ENCODE assay signal across 8 cellular contexts in the genomic region with DNA sequence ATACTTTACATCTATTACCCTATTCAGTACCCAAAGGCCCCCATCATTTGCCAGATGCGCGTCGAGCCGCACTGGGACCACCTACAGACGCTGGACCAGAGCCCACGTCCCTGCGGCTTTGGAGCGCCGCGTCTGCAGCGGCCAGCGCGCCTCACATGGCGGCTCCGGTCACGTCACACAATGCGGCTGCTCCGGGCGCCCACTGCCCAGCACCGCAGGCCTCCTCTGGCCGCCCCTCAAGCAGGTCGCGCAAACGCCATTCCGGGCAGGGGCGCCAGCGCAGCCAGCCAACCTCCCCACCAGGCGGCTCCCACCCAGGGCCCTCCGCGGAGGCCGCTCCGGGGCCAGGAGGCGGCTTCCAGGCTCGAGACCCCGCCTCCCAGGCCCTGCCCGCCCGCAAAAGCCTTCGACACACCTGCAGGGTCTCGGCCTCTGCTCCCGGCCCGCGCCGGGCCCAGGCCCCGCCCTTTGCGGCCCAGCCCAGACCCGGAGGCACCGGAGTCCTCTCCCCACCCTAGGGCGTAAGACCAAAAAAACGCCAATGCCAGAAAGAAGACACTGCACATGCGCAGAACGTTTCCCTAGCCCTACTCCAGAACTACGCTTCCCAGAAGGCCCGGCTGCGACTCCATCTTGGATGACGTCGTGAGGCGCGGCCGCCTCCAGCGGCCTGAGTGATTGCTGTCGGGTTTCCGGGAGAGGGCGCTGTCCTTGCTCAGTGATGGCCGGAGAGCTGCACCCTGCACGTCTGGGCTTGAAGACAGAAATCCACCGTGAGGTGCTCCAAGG. TPM values are rescaled to one million over a fixed set of nuclear protein-coding genes. Genes with fewer than 3 reads are reported as not detected.
A peak's percentile ranks its signal among the peaks of the same experiment; 100 is the strongest.
DNase-seq lines count a peak whose midpoint lies in the region; ATAC-seq and TF ChIP-seq lines count a peak whose summit lies in the region.

A gene (minus strand): TSS at position 557 of the 789 bp plus-strand sequence. CDS start 4,925 bp downstream, outside the sequence.

- peaks cover 17% of the 10 kb centered on the region for H3K4me1 Mint-ChIP-seq in T-helper 1 cell treated with Interleukin-12 subunit alpha and Interleukin-12 subunit beta and Interleukin-4 antibody, amounts not matched to agents 30 μg/mL and 1 μg/mL, for 36 hours (ENCODE audit: low read depth)

- H3K9me3 ChIP-seq in prostate gland = no peaks in the 10 kb centered on the region

- ATAC-seq in HG02884 (IDR thresholded peaks at IDR 0.05; ENCODE audit: unreplicated experiment) (peak; percentile 92), left ventricle myocardium superior (peak; percentile 97)

- WGBS in prostate gland = under 1% methylated on average over 58 of the region's 66 CpGs
- under 1% methylated on average over 66 of the region's 66 CpGs for WGBS in urinary bladder

- H3K27ac ChIP-seq in angular gyrus (ENCODE audit: low read depth, low read length) (peak within 1 kb of the TSS; percentile 95), prostate gland (peak within 1 kb of the TSS; percentile 96 to 99), urinary bladder (ENCODE audit: low read depth) (peak within 1 kb of the TSS; percentile 97)

- peak within 1 kb of the TSS; percentile 84 for H3K4me3 Mint-ChIP-seq in T-helper 1 cell treated with Interleukin-12 subunit alpha and Interleukin-12 subunit beta and Interleukin-4 antibody, amounts not matched to agents 30 μg/mL and 1 μg/mL, for 36 hours

- H3K9me3 Mint-ChIP-seq in T-helper 1 cell treated with Interleukin-12 subunit alpha and Interleukin-12 subunit beta and Interleukin-4 antibody, amounts not matched to agents 30 μg/mL and 1 μg/mL, for 36 hours = no peaks in the 10 kb centered on the region

- in situ Hi-C loops in GM13977 (cut with MboI; ENCODE audit: low pct_unique_long_range_greater_than_20kb, low sequenced_read_pairs, unreplicated experiment) = no loop called here

- intact Hi-C loops in left ventricle myocardium superior (cut with micrococcal nuclease) = no loop called here
- intact Hi-C loops in prostate gland (cut with DNase I) = loop anchor here (2.0 to 5.0 kb wide), 3 partner anchors 36 to 119 kb away; a partner anchor contains a TSS

- TF ChIP-seq CTCF in GM13977 (IDR thresholded peaks at IDR 0.05; ENCODE audit: extremely low read depth, insufficient read depth, missing control alignments) (peak; percentile 89), prostate gland (IDR thresholded peaks at IDR 0.05) (peak; percentile 82 to 98 (median 96))

- H3K4me3 ChIP-seq in prostate gland = peak within 1 kb of the TSS; percentile 78 to 96
- peak within 1 kb of the TSS; percentile 96 for H3K4me3 ChIP-seq in urinary bladder (ENCODE audit: low read depth, low read length)

- H3K27ac Mint-ChIP-seq in T-helper 1 cell treated with Interleukin-12 subunit alpha and Interleukin-12 subunit beta and Interleukin-4 antibody, amounts not matched to agents 30 μg/mL and 1 μg/mL, for 36 hours = peak within 1 kb of the TSS; percentile 94

- H3K27me3 ChIP-seq in prostate gland (replicated peaks; ENCODE audit: insufficient read depth) = no peaks in the 10 kb centered on the region

- DNase-seq in GM13977 (ENCODE audit: low spot score) (peak; percentile 97), NCI-H146 treated with DMSO at 0.1 percent for 48 hours (lab: John Stamatoyannopoulos, UW; ENCODE audit: unreplicated experiment) (peak; percentile 99), left ventricle myocardium superior (peak; percentile 98), prostate gland (ENCODE audit: low spot score) (peak; percentile 99)

- H3K36me3 Mint-ChIP-seq in T-helper 1 cell treated with Interleukin-12 subunit alpha and Interleukin-12 subunit beta and Interleukin-4 antibody, amounts not matched to agents 30 μg/mL and 1 μg/mL, for 36 hours (ENCODE audit: low read depth) = peaks cover 12% of the 10 kb centered on the region

- H3K4me1 ChIP-seq in prostate gland (replicated peaks) (no peaks in the 10 kb centered on the region), urinary bladder (ENCODE audit: insufficient read depth) (no peaks in the 10 kb centered on the region)

- H3K36me3 ChIP-seq in prostate gland (no peaks in the 10 kb centered on the region), urinary bladder (ENCODE audit: insufficient read depth) (no peaks in the 10 kb centered on the region)

- TF ChIP-seq POLR2A in prostate gland (IDR thresholded peaks at IDR 0.05) = peak; percentile 69

- H3K27me3 Mint-ChIP-seq in T-helper 1 cell treated with Interleukin-12 subunit alpha and Interleukin-12 subunit beta and Interleukin-4 antibody, amounts not matched to agents 30 μg/mL and 1 μg/mL, for 36 hours (ENCODE audit: low read depth) = no peaks in the 10 kb centered on the region

RNA-seq across cellular contexts. Expression of the gene that starts here (rescaled TPM):
- total RNA-seq in left ventricle myocardium superior (19.4 TPM), prostate gland (10 to 100 TPM in 1 of 2 donors, 1 to 10 TPM in 1; 9.8 to 13.0 TPM), urinary bladder (29.0 TPM)
- 14.3 TPM for polyA plus RNA-seq in urinary bladder

Comparison
In these comparisons a context has a peak if more than half of its experiments do, and no peak if none do; other contexts are left out.
1. Peak in every context shown above with its lines: DNase-seq, ATAC-seq, H3K4me3 ChIP-seq and H3K27ac ChIP-seq.